ENCODE assay signal across 19 cellular contexts in genomic region chr9:87206064-87206661, GRCh38.
DNase-seq lines count a peak whose midpoint lies in the region; TF ChIP-seq lines count a peak whose summit lies in the region.
"Had no signal": no experiment of that assay in that cellular context is flagged by ENCODE, and none has a peak within 500 bp of the region (broad histone marks: within the 10 kb centered on the region; RNA-seq: fewer than 3 reads in every experiment).

No MANE protein-coding gene starts in this region.

- POLR2A ChIA-PET in HEK293T (lab: Yijun Ruan, JAX) = no interaction called here

- DNase-seq in AG08396 (ENCODE audit: low spot score) (peak; percentile 21), HEK293T (ENCODE audit: extremely low spot score) (peak; percentile 36), T1000 (lab: John Stamatoyannopoulos, UW) (peak; percentile 15), fibroblast of the conjunctiva (ENCODE audit: low read depth) (peak; percentile 21), NCI-H82 treated with DMSO at 0.1 percent for 48 hours (lab: John Stamatoyannopoulos, UW; ENCODE audit: unreplicated experiment) (no peak), cerebellar cortex (ENCODE audit: low spot score) (no peak), nucleus accumbens (lab: John Stamatoyannopoulos, UW) (no peak), cortex of kidney (lab: John Stamatoyannopoulos, UW) (no peak)
- DNase-seq: activated effector memory CD4-positive, alpha-beta T cell treated with Interleukin-2 at 50 U/mL for 16 hours; Calu3; esophagus squamous epithelium; GF-D8; left lung; NCI-H1930; NCI-H69; posterior cingulate gyrus; spleen; T-helper 1 cell; uterus had no signal

- CTCF ChIA-PET in HEK293T (lab: Yijun Ruan, JAX) = no interaction called here

TF ChIP-seq in HEK293T, 16 proteins besides CTCF, POLR2A, EP300 and RAD21:
- TF ChIP-seq PKNOX1 (IDR thresholded peaks at IDR 0.05) (peak; percentile 88), CTBP1 (IDR thresholded peaks at IDR 0.05; ENCODE audit: borderline replicate concordance) (peak; percentile 88; the same call in 1 of the 2 replicates), L3MBTL2 (conservative IDR thresholded peaks at IDR 0.05) (no peak)

Comparison
In these comparisons a context has a peak if more than half of its experiments do, and no peak if none do; other contexts are left out.
1. DNase-seq: peak in AG08396 (single experiment), HEK293T (single experiment), T1000 (single experiment) and fibroblast of the conjunctiva (single experiment); none in NCI-H82 treated with DMSO at 0.1 percent for 48 hours (single experiment), cerebellar cortex (single experiment), nucleus accumbens (0 of 56) and cortex of kidney (single experiment).